ENCODE assay signal across 8 cellular contexts in genomic region chrX:81195712-81196111, GRCh38. TPM values are rescaled to one million over a fixed set of nuclear protein-coding genes. Genes with fewer than 3 reads are reported as not detected.
DNase-seq lines count a peak whose midpoint lies in the region; ATAC-seq and TF ChIP-seq lines count a peak whose summit lies in the region.

No MANE protein-coding gene starts in this region.

- peaks cover 36% of the 10 kb centered on the region for H3K9me3 Mint-ChIP-seq in nephron progenitor cell

- no peak overlapping the region for H3K4me3 Mint-ChIP-seq in nephron progenitor cell

- DNase-seq in AG20443 (ENCODE audit: low spot score) = peak; percentile 29
- peak; percentile 50 to 69 for DNase-seq in NCI-H526 (lab: John Stamatoyannopoulos, UW)
- DNase-seq in activated CD8-positive, alpha-beta memory T cell treated with anti-CD3 and anti-CD28 coated beads for 1 hour (ENCODE audit: extremely low read depth in 1 of 2, low read depth in 1 of 2) = peak; percentile 13 to 17
- DNase-seq in epithelial cell of proximal tubule (ENCODE audit: low read depth) = no peak
- peak; percentile 49 for DNase-seq in nephron progenitor cell
- peak in 1 of 2 donors; percentile 57 for DNase-seq in upper lobe of left lung

- H3K4me1 ChIP-seq in upper lobe of left lung = peaks cover 0 to 5% (median 0%) of the 10 kb centered on the region in 4 donors

- H3K27me3 Mint-ChIP-seq in nephron progenitor cell (ENCODE audit: low read depth, poor library complexity) = no peaks in the 10 kb centered on the region

- ATAC-seq in GM18867 (IDR thresholded peaks at IDR 0.05; ENCODE audit: unreplicated experiment) (peak; percentile 99), HG03064 (IDR thresholded peaks at IDR 0.05; ENCODE audit: low read depth, unreplicated experiment) (peak; percentile 92), upper lobe of left lung (ENCODE audit: low FRiP score in 2 of 2) (peak; percentile 71 to 77)

- H3K27me3 ChIP-seq in upper lobe of left lung = no peaks in the 10 kb centered on the region

- TF ChIP-seq POLR2A in upper lobe of left lung (IDR thresholded peaks at IDR 0.05) = no peak

- peak; percentile 68 for TF ChIP-seq CTCF in epithelial cell of proximal tubule (conservative IDR thresholded peaks at IDR 0.05; ENCODE audit: low read depth, low read length)
- TF ChIP-seq CTCF in nephron progenitor cell (IDR thresholded peaks at IDR 0.05) = peak; percentile 50
- peak; percentile 27 to 63 (median 48) for TF ChIP-seq CTCF in upper lobe of left lung (IDR thresholded peaks at IDR 0.05)

- no peak overlapping the region for H3K27ac ChIP-seq in upper lobe of left lung

- H3K9me3 ChIP-seq in upper lobe of left lung = no peaks in the 10 kb centered on the region

- TF ChIP-seq EP300 in upper lobe of left lung (IDR thresholded peaks at IDR 0.05) = no peak

- no peak overlapping the region for H3K27ac Mint-ChIP-seq in nephron progenitor cell

- no peaks in the 10 kb centered on the region for H3K36me3 Mint-ChIP-seq in nephron progenitor cell (ENCODE audit: low read depth)

- H3K36me3 ChIP-seq in upper lobe of left lung = no peaks in the 10 kb centered on the region

- WGBS in upper lobe of left lung, 2 donors = 10 to 13% methylated on average over 4 to 5 of the region's 5 CpGs

- H3K4me3 ChIP-seq in epithelial cell of proximal tubule (ENCODE audit: low read depth, low read length) = no peak overlapping the region
- H3K4me3 ChIP-seq in upper lobe of left lung = no peak overlapping the region

- no peaks in the 10 kb centered on the region for H3K4me1 Mint-ChIP-seq in nephron progenitor cell

RNA-seq across cellular contexts. Expression of gene HMGN5, which starts 6.0 kb away (rescaled TPM):
- total RNA-seq in epithelial cell of proximal tubule (0.17 and 3.0 TPM in 2 replicates), upper lobe of left lung (1 to 10 TPM in 5 of 6 donors, not detected in 1; 2.2 to 8.9 (median 5.8) TPM)

RNA-seq across cellular contexts. Expression of gene SH3BGRL, which starts 6.2 kb away (rescaled TPM):
- total RNA-seq in epithelial cell of proximal tubule = 35.3 and 50.5 TPM in 2 replicates
- total RNA-seq in upper lobe of left lung = 100 to 1,000 TPM in 4 of 6 donors, 10 to 100 TPM in 2; 51.4 to 155 (median 127) TPM
